In genomic region chr7:121336579-121336978, GRCh38 we compare ENCODE assay signal across 17 cellular contexts. TPM values are rescaled to one million over a fixed set of nuclear protein-coding genes. Genes with fewer than 3 reads are reported as not detected.
"Had no signal": no experiment of that assay in that cellular context is flagged by ENCODE, and none has a peak within 500 bp of the region (broad histone marks: within the 10 kb centered on the region; RNA-seq: fewer than 3 reads in every experiment).

No MANE protein-coding gene starts in this region.

- H3K4me3 ChIP-seq: adrenal gland, body of pancreas, thoracic aorta had no signal

- H3K4me1 ChIP-seq: adrenal gland, body of pancreas had no signal

- H3K27me3 ChIP-seq: body of pancreas had no signal

- DNase-seq: activated naive CD4-positive, alpha-beta T cell treated with anti-CD3 and anti-CD28 coated beads, Interleukin-2, amount 50 U/mL, for 16 hours; activated T-cell treated with anti-CD3 and anti-CD28 coated beads, Interleukin-2, amount 50 U/mL, for 1 hour; adrenal gland; body of pancreas; central memory CD4-positive, alpha-beta T cell; effector memory CD8-positive, alpha-beta T cell; hypothalamus; kidney glomerular epithelial cell; stimulated activated CD4-positive, alpha-beta T cell treated with anti-CD3 and anti-CD28 coated beads, Interleukin-2, amount 100 ng/mL, for 48 hours; stimulated activated CD8-positive, alpha-beta memory T cell treated with anti-CD3 and anti-CD28 coated beads, Interleukin-4, amount 100 ng/mL, for 48 hours; stimulated activated naive CD8-positive, alpha-beta T cell treated with anti-CD3 and anti-CD28 coated beads, Interleukin-15, amount 100 ng/mL, for 72 hours had no signal

- ATAC-seq: activated CD4-positive, CD25-positive, alpha-beta regulatory T cell treated with anti-CD3 and anti-CD28 coated beads, Interleukin-2, amount 50 U/mL, for 24 hours; body of pancreas; effector memory CD8-positive, alpha-beta T cell; stimulated activated naive CD8-positive, alpha-beta T cell treated with anti-CD3 and anti-CD28 coated beads, Interleukin-15, amount 100 ng/mL, for 72 hours had no signal

- H3K9me3 ChIP-seq: adrenal gland, body of pancreas, thoracic aorta had no signal

- H3K27ac ChIP-seq: adrenal gland, body of pancreas, epithelial cell of prostate, thoracic aorta had no signal

- H3K36me3 ChIP-seq: adrenal gland, thoracic aorta had no signal

RNA-seq across cellular contexts. Expression of gene WNT16, which starts 7.8 kb away (rescaled TPM):
- total RNA-seq: body of pancreas, liver, mesenteric fat pad, neural crest cell, thoracic aorta had no signal
- polyA plus RNA-seq: liver had no signal
